12 cellular contexts compared by ENCODE assay signal in the genomic region with DNA sequence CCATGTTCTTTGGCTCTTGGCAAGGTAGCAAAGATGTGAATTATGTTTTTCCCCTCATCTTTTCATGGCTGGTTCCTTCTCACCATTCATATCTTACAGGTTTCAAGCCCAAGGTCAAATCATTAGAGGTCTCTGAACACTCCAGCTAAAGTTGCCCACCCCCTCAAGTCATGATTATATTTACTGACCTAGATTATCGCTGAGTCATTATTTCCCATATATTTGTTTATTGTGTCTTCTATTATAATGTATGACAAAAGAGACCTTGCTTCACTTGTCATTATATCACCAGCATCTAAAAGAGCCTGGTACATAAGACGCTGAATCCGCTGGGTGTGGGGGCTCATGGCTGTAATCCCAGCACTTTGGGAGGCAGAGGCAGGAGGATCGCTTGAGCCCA.
"Had no signal": no experiment of that assay in that cellular context is flagged by ENCODE, and none has a peak within 500 bp of the region (broad histone marks: within the 10 kb centered on the region; RNA-seq: fewer than 3 reads in every experiment).

No MANE protein-coding gene starts in this region.

- DNase-seq: activated CD4-positive, CD25-positive, alpha-beta regulatory T cell treated with anti-CD3 and anti-CD28 coated beads, Interleukin-2, amount 50 U/mL, for 72 hours; activated gamma-delta T cell treated with Interleukin-2 at 50 U/mL for 16 hours; activated T-cell treated with anti-CD3 and anti-CD28 coated beads, Interleukin-2, amount 50 U/mL, for 1 hour; aorta; hypothalamus; kidney glomerular epithelial cell; stimulated activated CD4-positive, alpha-beta T cell treated with anti-CD3 and anti-CD28 coated beads, Interleukin-4, amount 100 ng/mL, for 4 hours had no signal

- H3K27me3 ChIP-seq: breast epithelium, dorsolateral prefrontal cortex, esophagus muscularis mucosa, tibial nerve had no signal

- H3K4me1 ChIP-seq: breast epithelium had no signal

- H3K4me3 ChIP-seq: breast epithelium, dorsolateral prefrontal cortex, esophagus muscularis mucosa, skin epidermis, tibial nerve had no signal

- H3K27ac ChIP-seq: breast epithelium, dorsolateral prefrontal cortex, esophagus muscularis mucosa, skin epidermis, tibial nerve had no signal

- H3K36me3 ChIP-seq: breast epithelium had no signal

- H3K9me3 ChIP-seq: breast epithelium, esophagus muscularis mucosa, tibial nerve had no signal
